ENCODE assay signal across 18 cellular contexts in genomic region chrY:15471406-15471805, GRCh38.
"Had no signal": no experiment of that assay in that cellular context is flagged by ENCODE, and none has a peak within 500 bp of the region (broad histone marks: within the 10 kb centered on the region; RNA-seq: fewer than 3 reads in every experiment).

No MANE protein-coding gene starts in this region.

- H2AFZ ChIP-seq: parathyroid adenoma had no signal

- H3K4me3 ChIP-seq: lower lobe of right lung, sigmoid colon, tibial nerve, vagina had no signal

- ATAC-seq: activated CD4-positive, alpha-beta T cell treated with anti-CD3 and anti-CD28 coated beads for 36 hours; left colon; lower lobe of right lung had no signal

- H3K4me1 ChIP-seq: lower lobe of right lung, parathyroid adenoma, sigmoid colon, tibial nerve, vagina had no signal

- H3K9me3 ChIP-seq: lower lobe of right lung, sigmoid colon, tibial nerve, vagina had no signal

- H3K27me3 ChIP-seq: sigmoid colon, tibial nerve, vagina had no signal

- DNase-seq: activated CD4-positive, alpha-beta T cell treated with anti-CD3 and anti-CD28 coated beads for 36 hours; activated CD4-positive, alpha-beta T cell treated with anti-CD3 and anti-CD28 coated beads, Interleukin-2, amount 50 U/mL, for 48 hours; activated naive CD8-positive, alpha-beta T cell treated with anti-CD3 and anti-CD28 coated beads for 36 hours; activated T-cell treated with anti-CD3 and anti-CD28 coated beads for 4 hours; amniotic stem cell; dermis blood vessel endothelial cell; effector memory CD4-positive, alpha-beta T cell; foreskin fibroblast; left colon; lower lobe of right lung; sigmoid colon; stimulated activated CD4-positive, alpha-beta T cell treated with anti-CD3 and anti-CD28 coated beads, Interleukin-12 subunit alpha, Interleukin-12 subunit beta, amount 100 ng/mL, for 4 hours; stimulated activated CD4-positive, alpha-beta T cell treated with anti-CD3 and anti-CD28 coated beads, Interleukin-1b, Interleukin-23, amount 100 ng/mL, for 48 hours; stimulated activated naive CD4-positive, alpha-beta T cell treated with Interleukin-2 at 50 U/mL for 16 hours; substantia nigra had no signal

- H3K36me3 ChIP-seq: lower lobe of right lung, sigmoid colon, tibial nerve, vagina had no signal

- H3K9ac ChIP-seq: parathyroid adenoma had no signal

- H3K27ac ChIP-seq: lower lobe of right lung, parathyroid adenoma, sigmoid colon, tibial nerve, vagina had no signal
